In the genomic region with DNA sequence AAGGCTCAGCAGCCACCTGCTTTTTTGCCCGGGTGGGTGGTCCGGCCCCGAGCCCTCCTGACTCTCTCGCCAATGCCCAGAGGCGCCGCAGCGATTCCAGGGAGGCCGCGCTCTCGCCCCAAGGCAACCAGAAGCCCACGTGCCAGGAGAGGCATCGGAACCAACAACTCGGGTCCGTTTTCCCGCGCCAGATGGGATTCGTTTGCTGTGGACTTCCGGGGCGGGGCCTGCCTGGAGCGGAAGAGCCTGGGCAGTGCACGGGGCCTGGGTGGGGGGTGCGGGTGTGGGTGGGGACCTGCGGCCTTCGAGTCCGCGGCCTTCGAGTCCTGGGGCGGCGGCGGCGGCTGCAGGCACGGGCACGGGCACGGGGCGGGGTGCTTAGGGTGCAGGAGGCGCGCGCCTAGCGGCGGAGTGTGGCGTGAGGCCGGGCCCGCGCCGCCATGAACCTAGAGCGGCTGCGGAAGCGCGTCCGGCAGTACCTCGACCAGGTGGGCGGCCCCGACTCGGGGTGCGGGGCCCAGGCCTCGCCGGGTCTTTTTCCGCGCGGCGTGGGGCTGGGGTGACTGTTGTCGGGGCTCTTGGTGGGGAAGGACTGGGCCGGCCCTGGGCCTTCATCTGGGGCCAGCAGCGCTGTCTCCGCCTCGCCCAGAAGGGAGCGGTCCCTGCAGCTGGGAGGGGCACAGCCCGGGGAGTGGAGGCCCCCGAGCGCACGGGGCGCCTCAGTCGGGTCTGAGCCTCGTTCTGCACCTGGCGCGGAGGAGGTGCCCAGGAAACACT, we compare ENCODE assay signal across 8 cellular contexts. TPM values are rescaled to one million over a fixed set of nuclear protein-coding genes. Genes with fewer than 3 reads are reported as not detected.
DNase-seq lines count a peak whose midpoint lies in the region; ATAC-seq and TF ChIP-seq lines count a peak whose summit lies in the region.

Gene CDC16 (plus strand): TSS at position 253 of the 777 bp plus-strand sequence. CDS start 188 bp downstream, at position 441.

- H2AFZ ChIP-seq in IMR-90 (replicated peaks; ENCODE audit: low read length, poor library complexity) (peak within 1 kb of the TSS; percentile 97), PC-3 (ENCODE audit: low read length) (peak within 1 kb of the TSS; percentile 91)

- H3K56ac ChIP-seq in IMR-90 (ENCODE audit: extremely low read depth, insufficient read depth, low read length) = peak within 1 kb of the TSS; percentile 69

- 0% methylated on average over 12 of the region's 76 CpGs; no CpG with 5 or more reads in 1 of the 2 experiments for WGBS in IMR-90 (ENCODE audit: extremely low coverage in 2 of 2, insufficient read length in 1 of 2), 2 experiments

- BruUV-seq in IMR-90 (replicated peaks; lab: Mats Ljungman, UMichigan) = no TSS peak
- no TSS peak for BruUV-seq in PC-3 (replicated peaks; lab: Mats Ljungman, UMichigan)

- H3K4me2 ChIP-seq in IMR-90 (ENCODE audit: low read depth, low read length) (peak within 1 kb of the TSS; percentile 90), PC-3 (ENCODE audit: low read length) (peak within 1 kb of the TSS; percentile 87)

- 0 out of 2 replicates have a peak, but pooled peaks have one; percentile 26 for TF ChIP-seq POLR2A in IMR-90 (IDR thresholded peaks at IDR 0.05; ENCODE audit: low read depth, low read length)

- no peak for TF ChIP-seq CTCF in IMR-90 (conservative IDR thresholded peaks at IDR 0.05; ENCODE audit: low read depth, low read length)
- TF ChIP-seq CTCF in PC-3 (conservative IDR thresholded peaks at IDR 0.05; ENCODE audit: low read depth, low read length) = no peak
- TF ChIP-seq CTCF in epithelial cell of proximal tubule (conservative IDR thresholded peaks at IDR 0.05; ENCODE audit: low read depth, low read length) = no peak

- H3K9me2 ChIP-seq in PC-3 (replicated peaks; ENCODE audit: low read length) = no peaks in the 10 kb centered on the region

- H3K4me1 ChIP-seq in IMR-90 (ENCODE audit: control insufficient read depth, insufficient read depth, low read length) = peaks cover 3% of the 10 kb centered on the region
- H3K4me1 ChIP-seq in PC-3 (ENCODE audit: insufficient read depth, low read length) = peaks cover 3% of the 10 kb centered on the region; the same call in 1 of the 2 replicates
- H3K4me1 ChIP-seq in mucosa of rectum (ENCODE audit: control insufficient read depth in 2 of 2, insufficient read depth in 2 of 2, low read length in 2 of 2) = peaks cover 0 to 7% of the 10 kb centered on the region in 2 donors

- CTCF ChIA-PET in IMR-90 (lab: Yijun Ruan, JAX) = no interaction called here
- CTCF ChIA-PET in PC-3 (lab: Charles Lee) = no interaction called here

- H3K36me3 ChIP-seq in IMR-90 (ENCODE audit: control insufficient read depth, insufficient read depth, low read length) = peaks cover 23% of the 10 kb centered on the region
- H3K36me3 ChIP-seq in PC-3 (ENCODE audit: low read depth, low read length) = peaks cover 16% of the 10 kb centered on the region
- H3K36me3 ChIP-seq in mucosa of rectum (ENCODE audit: control insufficient read depth in 2 of 2, insufficient read depth in 2 of 2, low read length in 2 of 2) = peaks cover 23 to 31% of the 10 kb centered on the region in 2 donors

- no peak within 1 kb of the TSS; the same call in none of the 2 replicates for H3K18ac ChIP-seq in IMR-90 (ENCODE audit: low read depth, low read length)

- H3K9me3 ChIP-seq in IMR-90 (ENCODE audit: control insufficient read depth, insufficient read depth, low read length) (no peaks in the 10 kb centered on the region), PC-3 (ENCODE audit: low read length) (no peaks in the 10 kb centered on the region), mucosa of rectum (ENCODE audit: control insufficient read depth in 2 of 2, low read length in 2 of 2) (no peaks in the 10 kb centered on the region)

- H2BK5ac ChIP-seq in IMR-90 (ENCODE audit: low read depth, low read length, poor library complexity, severe bottlenecking) = peak within 1 kb of the TSS; percentile 83

- H4K20me1 ChIP-seq in IMR-90 (ENCODE audit: insufficient read depth, low read length) (peaks cover 9% of the 10 kb centered on the region; the same call in 1 of the 2 replicates), PC-3 (ENCODE audit: low read length) (peaks cover 5% of the 10 kb centered on the region; the same call in 1 of the 2 replicates)

- no peak within 1 kb of the TSS; the same call in 1 of the 2 replicates for H2BK20ac ChIP-seq in IMR-90 (ENCODE audit: low read depth, low read length)

- H2AK5ac ChIP-seq in IMR-90 (ENCODE audit: low read depth, low read length) = peak within 1 kb of the TSS; percentile 82; the same call in 1 of the 2 replicates

- in situ Hi-C loops in IMR-90 (cut with MboI; ENCODE audit: low sequenced_read_pairs) = no loop called here

- no peaks in the 10 kb centered on the region for H3K27me3 ChIP-seq in IMR-90 (ENCODE audit: control insufficient read depth, insufficient read depth, low read length)
- no peaks in the 10 kb centered on the region for H3K27me3 ChIP-seq in PC-3 (ENCODE audit: low read length)
- peaks cover 0 to 9% of the 10 kb centered on the region in 2 donors for H3K27me3 ChIP-seq in mucosa of rectum (ENCODE audit: control insufficient read depth in 2 of 2, insufficient read depth in 2 of 2, low read length in 2 of 2)

- H4K91ac ChIP-seq in IMR-90 (ENCODE audit: insufficient read depth, low read depth, low read length) = peak within 1 kb of the TSS; percentile 72

- H2AK9ac ChIP-seq in IMR-90 (replicated peaks; ENCODE audit: low read depth, low read length, poor library complexity) = peak within 1 kb of the TSS; percentile 92

- H3K14ac ChIP-seq in IMR-90 (replicated peaks; ENCODE audit: low read depth, low read length) = peak within 1 kb of the TSS; percentile 89

- intact Hi-C loops in IMR-90 (cut with micrococcal nuclease) = no loop called here
- intact Hi-C loops in PC-3 (cut with micrococcal nuclease) = no loop called here

- H2BK120ac ChIP-seq in IMR-90 (ENCODE audit: low read depth, low read length) = peak within 1 kb of the TSS; percentile 57; the same call in 1 of the 2 replicates

- POLR2A ChIA-PET in IMR-90 (lab: Charles Lee; ENCODE audit: unreplicated experiment) = no interaction called here
- POLR2A ChIA-PET in PC-3 (lab: Charles Lee; ENCODE audit: unreplicated experiment) = no interaction called here

- H3K9me1 ChIP-seq in IMR-90 (ENCODE audit: insufficient read depth, low read length) = 0 out of 2 replicates have a peak, but pooled peaks cover 2% of the 10 kb centered on the region

- ATAC-seq in GM21528 (IDR thresholded peaks at IDR 0.05; ENCODE audit: low FRiP score, unreplicated experiment) = peak; percentile 90
- ATAC-seq in IMR-90 (ENCODE audit: low read depth) = peak; percentile 95
- peak; percentile 94 for ATAC-seq in PC-3

- H3K23ac ChIP-seq in IMR-90 (ENCODE audit: low read depth, low read length) = peak within 1 kb of the TSS; percentile 87

- H3K4me3 ChIP-seq in IMR-90 (ENCODE audit: insufficient read depth, low read depth, low read length) (peak within 1 kb of the TSS; percentile 99), PC-3 (ENCODE audit: low read length) (peak within 1 kb of the TSS; percentile 92), epithelial cell of proximal tubule (ENCODE audit: low read depth, low read length) (peak within 1 kb of the TSS; percentile 86), mucosa of rectum (ENCODE audit: low read length in 2 of 2) (peak within 1 kb of the TSS; percentile 72 to 86)

- H4K8ac ChIP-seq in IMR-90 (ENCODE audit: low read depth in 2 of 2, low read length in 2 of 2) = peak within 1 kb of the TSS; percentile 84 to 95

- H3K27ac ChIP-seq in IMR-90 (ENCODE audit: insufficient read depth, low read length) (peak within 1 kb of the TSS; percentile 82), PC-3 (ENCODE audit: low read length) (peak within 1 kb of the TSS; percentile 61), mucosa of rectum (ENCODE audit: low read depth in 2 of 2, low read length in 2 of 2) (peak within 1 kb of the TSS; percentile 91 to 92)

- H3F3A ChIP-seq in PC-3 (ENCODE audit: low read length, unreplicated experiment) = no peaks in the 10 kb centered on the region

- no peak within 1 kb of the TSS for H2BK15ac ChIP-seq in IMR-90 (ENCODE audit: low read depth, low read length)

- H3K4ac ChIP-seq in IMR-90 (ENCODE audit: low read depth, low read length) = peak within 1 kb of the TSS; percentile 82

- H3K79me2 ChIP-seq in PC-3 (ENCODE audit: low read length) = peaks cover 30% of the 10 kb centered on the region

- DNase-seq in DMS114 treated with DMSO at 0.1 percent for 48 hours (lab: John Stamatoyannopoulos, UW; ENCODE audit: unreplicated experiment) = peak; percentile 73
- peak; percentile 89 for DNase-seq in IMR-90
- DNase-seq in PC-3 = peak; percentile 85
- peak; percentile 90 for DNase-seq in activated T-cell treated with anti-CD3 and anti-CD28 coated beads for 48 hours (ENCODE audit: low read depth)
- DNase-seq in epithelial cell of proximal tubule (ENCODE audit: low read depth) = peak; percentile 31
- peak; percentile 68 to 82 for DNase-seq in stimulated activated CD8-positive, alpha-beta memory T cell treated with anti-CD3 and anti-CD28 coated beads, Interleukin-4, amount 100 ng/mL, for 4 hours (ENCODE audit: low read depth in 2 of 2, low spot score in 1 of 2)

- no peak for TF ChIP-seq RAD21 in IMR-90 (IDR thresholded peaks at IDR 0.05; ENCODE audit: low read length)

- H3K9ac ChIP-seq in IMR-90 (ENCODE audit: low read depth, low read length) (peak within 1 kb of the TSS; percentile 98), PC-3 (ENCODE audit: low read length) (peak within 1 kb of the TSS; percentile 97), mucosa of rectum (ENCODE audit: low read depth in 1 of 2, low read length in 2 of 2) (peak within 1 kb of the TSS; percentile 74 to 80)

- dilution Hi-C loops in IMR-90 (cut with HindIII; ENCODE audit: low sequenced_read_pairs, unreplicated experiment) = no loop called here

- H3K79me1 ChIP-seq in IMR-90 (ENCODE audit: low read depth in 1 of 2, low read length in 2 of 2) = peaks cover 18 to 38% of the 10 kb centered on the region in 2 experiments

- H4K5ac ChIP-seq in IMR-90 (ENCODE audit: low read depth, low read length) = peak within 1 kb of the TSS; percentile 95

TF ChIP-seq in IMR-90, 13 proteins besides CTCF, POLR2A, EP300 and RAD21 (continues in another document):
- TF ChIP-seq CEBPB (IDR thresholded peaks at IDR 0.05; ENCODE audit: low read depth, low read length) = no peak
- no peak for TF ChIP-seq FOS (IDR thresholded peaks at IDR 0.05; ENCODE audit: low read depth, low read length)
- no peak for TF ChIP-seq MAFK (IDR thresholded peaks at IDR 0.05; ENCODE audit: low read depth, low read length)
- TF ChIP-seq MAZ (IDR thresholded peaks at IDR 0.05; ENCODE audit: borderline replicate concordance, low read depth, low read length) = peak; percentile 51; the same call in 1 of the 2 replicates
- no peak for TF ChIP-seq RFX5 (IDR thresholded peaks at IDR 0.05; ENCODE audit: low read depth, low read length)
- TF ChIP-seq CHD1 (IDR thresholded peaks at IDR 0.05; ENCODE audit: low read depth, low read length) = no peak

RNA-seq across cellular contexts. Expression of gene CDC16, which starts in this region (rescaled TPM):
- total RNA-seq in IMR-90 (2012; rRNA removed) (41.6 and 52.8 TPM in 2 replicates), PC-3 (2014; rRNA removed) (16.0 and 21.0 TPM in 2 replicates), epithelial cell of proximal tubule (20.0 and 27.9 TPM in 2 replicates)
- 56.2 and 66.6 TPM in 2 replicates for polyA plus RNA-seq in IMR-90 (2012; rRNA removed)
- 21.1 and 24.5 TPM in 2 replicates for polyA plus RNA-seq in IMR-90 (2012; cell fraction: cytosol; rRNA removed)
- polyA plus RNA-seq in IMR-90 (2012; cell fraction: nucleus; rRNA removed; ENCODE audit: low replicate concordance) = 32.5 and 200 TPM in 2 replicates

Comparison
In these comparisons a context has a peak if more than half of its experiments do, and no peak if none do; other contexts are left out.
1. Peak in every context shown above with its lines: DNase-seq, ATAC-seq, H3K4me3 ChIP-seq and H3K27ac ChIP-seq.
2. DNase-seq: peak in every context shown above with its lines; median percentile 90 in activated T-cell treated with anti-CD3 and anti-CD28 coated beads for 48 hours; 89 in IMR-90; 85 in PC-3; 75 in stimulated activated CD8-positive, alpha-beta memory T cell treated with anti-CD3 and anti-CD28 coated beads, Interleukin-4, amount 100 ng/mL, for 4 hours; 73 in DMS114 treated with DMSO at 0.1 percent for 48 hours; 31 in epithelial cell of proximal tubule.